Comparison of ENCODE assay signal across 28 cellular contexts in the genomic region with DNA sequence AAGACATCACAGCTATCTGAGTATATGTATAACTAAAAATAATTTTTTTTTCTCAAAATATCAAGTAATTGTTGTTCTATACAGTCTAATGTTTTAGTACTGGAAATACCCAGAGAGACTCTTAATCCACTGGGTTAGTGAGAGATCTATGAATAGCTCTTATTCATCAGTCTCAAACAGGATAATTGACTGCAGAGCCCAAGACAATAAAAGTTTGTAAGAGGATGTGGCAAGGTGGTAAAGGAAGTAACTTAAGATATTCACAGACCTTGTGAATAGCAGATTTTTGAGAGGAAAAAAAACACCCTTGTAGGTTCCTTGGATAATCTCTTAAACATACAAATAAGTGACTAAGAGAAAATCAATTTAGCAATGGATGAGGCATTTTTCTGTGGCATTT.
A peak's percentile ranks its signal among the peaks of the same experiment; 100 is the strongest.
DNase-seq lines count a peak whose midpoint lies in the region; ATAC-seq and TF ChIP-seq lines count a peak whose summit lies in the region.
"Had no signal": no experiment of that assay in that cellular context is flagged by ENCODE, and none has a peak within 500 bp of the region (broad histone marks: within the 10 kb centered on the region; RNA-seq: fewer than 3 reads in every experiment).

No MANE protein-coding gene starts in this region.

- H4K20me1 ChIP-seq in GM23338 (replicated peaks; ENCODE audit: insufficient read depth), result no peaks in the 10 kb centered on the region
- H4K20me1 ChIP-seq in neural progenitor cell (ENCODE audit: low read depth), result no peaks in the 10 kb centered on the region

- POLR2A ChIA-PET in WTC11 (lab: Charles Lee), result no interaction called here

- TF ChIP-seq CTCF in GM23338 (conservative IDR thresholded peaks at IDR 0.05; ENCODE audit: low read depth in 2 of 2) (no peak), WTC11 (IDR thresholded peaks at IDR 0.05) (no peak), neural progenitor cell (IDR thresholded peaks at IDR 0.05) (no peak)

- no peak overlapping the region for H2BK120ac ChIP-seq in trophoblast cell (ENCODE audit: insufficient read depth, low read length, poor library complexity)

- H3K9ac ChIP-seq in neural progenitor cell, result no peak overlapping the region
- H3K9ac ChIP-seq in trophoblast cell (ENCODE audit: low read length), result no peak overlapping the region

- H3F3A ChIP-seq in GM23338 (replicated peaks; ENCODE audit: low read depth), result no peaks in the 10 kb centered on the region
- H3F3A ChIP-seq in neural progenitor cell (ENCODE audit: low read depth), result no peaks in the 10 kb centered on the region

- no peak overlapping the region for H3K14ac ChIP-seq in trophoblast cell (ENCODE audit: low read length)

- no peaks in the 10 kb centered on the region for H3K36me3 Mint-ChIP-seq in GM23338 (ENCODE audit: low read depth)
- no peaks in the 10 kb centered on the region for H3K36me3 Mint-ChIP-seq in WTC11
- no peaks in the 10 kb centered on the region for H3K36me3 Mint-ChIP-seq in neural progenitor cell
- H3K36me3 Mint-ChIP-seq: activated CD8-positive, alpha-beta memory T cell treated with anti-CD3 and anti-CD28 coated beads, Interleukin-2, amount 10 ng/mL, durations not matched to agents 7 days and 5 days; immature natural killer cell; natural killer cell had no signal

- no peak overlapping the region for H3K4ac ChIP-seq in trophoblast cell (ENCODE audit: low read depth, low read length)

- no peak overlapping the region for H2BK5ac ChIP-seq in trophoblast cell (ENCODE audit: low read depth, low read length, poor library complexity)

- H3K23ac ChIP-seq in trophoblast cell (ENCODE audit: low read length), result no peak overlapping the region

- H2AFZ ChIP-seq in GM23338 (peak overlapping the region; percentile 15; the same call in 1 of the 2 replicates), neural progenitor cell (replicated peaks) (no peak overlapping the region), trophoblast cell (ENCODE audit: insufficient read depth, low read length, poor library complexity) (no peak overlapping the region)

- H3K79me2 ChIP-seq in GM23338 (replicated peaks; ENCODE audit: insufficient read depth) (no peaks in the 10 kb centered on the region), neural progenitor cell (ENCODE audit: low read depth) (no peaks in the 10 kb centered on the region), trophoblast cell (ENCODE audit: control insufficient read depth, insufficient read depth, low read length, poor library complexity) (no peaks in the 10 kb centered on the region)

- CTCF ChIA-PET in WTC11 (lab: Charles Lee), result interaction anchor here (1.0 to 1.4 kb wide), 3 partner anchors 9 to 79 kb away, joined by 3 to 7 read pairs (median 3); no protein-coding TSS in a partner anchor

- H3K36me3 ChIP-seq in GM23338 (ENCODE audit: insufficient read depth) (no peaks in the 10 kb centered on the region), neural progenitor cell (no peaks in the 10 kb centered on the region), trophoblast cell (ENCODE audit: control insufficient read depth in 1 of 2, insufficient read depth in 2 of 2, low read length in 2 of 2) (no peaks in the 10 kb centered on the region)
- H3K36me3 ChIP-seq: adrenal gland, sigmoid colon, tibial artery had no signal

- H3K4me3 ChIP-seq in GM23338 (no peak overlapping the region), neural progenitor cell (no peak overlapping the region), trophoblast cell (ENCODE audit: low read depth, low read length) (no peak overlapping the region)
- H3K4me3 ChIP-seq: adrenal gland, body of pancreas, lung, sigmoid colon, tibial artery had no signal

- H3K9me2 ChIP-seq in GM23338 (ENCODE audit: insufficient read depth), result no peaks in the 10 kb centered on the region

- H3K27ac Mint-ChIP-seq in GM23338 (peak overlapping the region; percentile 77), WTC11 (no peak overlapping the region), neural progenitor cell (no peak overlapping the region)
- H3K27ac Mint-ChIP-seq: activated B cell treated with CpG ODN at 0.5 μM for 24 hours; activated CD8-positive, alpha-beta memory T cell treated with anti-CD3 and anti-CD28 coated beads, Interleukin-2, amount 10 ng/mL, durations not matched to agents 7 days and 5 days; immature natural killer cell; natural killer cell had no signal

- H3K27me3 ChIP-seq in GM23338 (ENCODE audit: insufficient read depth) (no peaks in the 10 kb centered on the region), neural progenitor cell (no peaks in the 10 kb centered on the region), trophoblast cell (ENCODE audit: insufficient read depth, low read length) (no peaks in the 10 kb centered on the region)
- H3K27me3 ChIP-seq: body of pancreas had no signal

- no peak overlapping the region for H4K12ac ChIP-seq in trophoblast cell (ENCODE audit: low read depth, low read length)

- H2AK5ac ChIP-seq in trophoblast cell (ENCODE audit: low read length), result no peak overlapping the region

- H3K9me3 ChIP-seq in neural progenitor cell (ENCODE audit: low read depth), result no peaks in the 10 kb centered on the region
- no peaks in the 10 kb centered on the region for H3K9me3 ChIP-seq in trophoblast cell (ENCODE audit: insufficient read depth, low read depth, low read length)
- H3K9me3 ChIP-seq: body of pancreas, Caco-2, sigmoid colon, tibial artery had no signal

- H3K9me3 Mint-ChIP-seq in GM23338 (no peaks in the 10 kb centered on the region), WTC11 (no peaks in the 10 kb centered on the region), neural progenitor cell (no peaks in the 10 kb centered on the region)
- H3K9me3 Mint-ChIP-seq: activated B cell treated with CpG ODN at 0.5 μM for 24 hours had no signal

- DNase-seq in GM23338 (ENCODE audit: low spot score) (peak; percentile 11), NCI-H82 (lab: John Stamatoyannopoulos, UW) (peak; percentile 30), WTC11 (ENCODE audit: low spot score) (no peak), neural progenitor cell (ENCODE audit: low spot score) (peak; percentile 12), SW 1271 (lab: John Stamatoyannopoulos, UW) (no peak), trophoblast cell (no peak)
- DNase-seq: activated B cell treated with CpG ODN at 0.5 μM for 24 hours; activated CD8-positive, alpha-beta memory T cell treated with anti-CD3 and anti-CD28 coated beads, Interleukin-2, amount 10 ng/mL, durations not matched to agents 7 days and 5 days; activated naive CD4-positive, alpha-beta T cell treated with Interleukin-2 at 50 U/mL for 16 hours; adrenal gland; body of pancreas; Caco-2; cerebellar nuclear complex; GDM1; GOT3; immature natural killer cell; left cardiac atrium; natural killer cell; NCI-H2029; NCI-H2227 treated with DMSO at 0.1 percent for 48 hours; NCI-H526; sigmoid colon; stimulated activated CD4-positive, alpha-beta T cell treated with anti-CD3 and anti-CD28 coated beads, Interleukin-4, amount 100 ng/mL, for 1 hour; T1000; tibial artery had no signal

- no peaks in the 10 kb centered on the region for H3K79me1 ChIP-seq in trophoblast cell (ENCODE audit: low read length)

- no peak overlapping the region for H2BK12ac ChIP-seq in trophoblast cell (ENCODE audit: low read length)

- H3K4me3 Mint-ChIP-seq in GM23338 (no peak overlapping the region), WTC11 (no peak overlapping the region), neural progenitor cell (no peak overlapping the region)
- H3K4me3 Mint-ChIP-seq: activated B cell treated with CpG ODN at 0.5 μM for 24 hours; activated CD8-positive, alpha-beta memory T cell treated with anti-CD3 and anti-CD28 coated beads, Interleukin-2, amount 10 ng/mL, durations not matched to agents 7 days and 5 days; immature natural killer cell; natural killer cell had no signal

- ATAC-seq in GM23338 (no peak), WTC11 (peak; percentile 32; the same call in 1 of the 2 replicates), HG03135 (IDR thresholded peaks at IDR 0.05; ENCODE audit: unreplicated experiment) (no peak)
- ATAC-seq: activated CD8-positive, alpha-beta memory T cell treated with anti-CD3 and anti-CD28 coated beads, Interleukin-2, amount 10 ng/mL, durations not matched to agents 7 days and 5 days; body of pancreas; left cardiac atrium; natural killer cell had no signal

- H3K4me1 Mint-ChIP-seq in GM23338 (peaks cover 14% of the 10 kb centered on the region), WTC11 (peaks cover 14% of the 10 kb centered on the region), neural progenitor cell (no peaks in the 10 kb centered on the region)
- H3K4me1 Mint-ChIP-seq: immature natural killer cell, natural killer cell had no signal

- H3K27ac ChIP-seq in GM23338 (ENCODE audit: low read depth), result no peak overlapping the region
- no peak overlapping the region for H3K27ac ChIP-seq in neural progenitor cell
- H3K27ac ChIP-seq in trophoblast cell (ENCODE audit: low read depth, low read length), result no peak overlapping the region
- H3K27ac ChIP-seq: adrenal gland, body of pancreas, C4-2B, sigmoid colon, tibial artery had no signal

- no peak overlapping the region for H3K18ac ChIP-seq in trophoblast cell (ENCODE audit: low read length)

- no peak overlapping the region for H4K91ac ChIP-seq in trophoblast cell (ENCODE audit: low read depth, low read length)

- peak overlapping the region; percentile 9; the same call in 1 of the 2 replicates for H3K4me2 ChIP-seq in GM23338
- no peak overlapping the region for H3K4me2 ChIP-seq in neural progenitor cell
- H3K4me2 ChIP-seq in trophoblast cell (ENCODE audit: low read length), result no peak overlapping the region

- no peaks in the 10 kb centered on the region for H3K27me3 Mint-ChIP-seq in GM23338 (ENCODE audit: insufficient read depth, low read depth, poor library complexity)
- H3K27me3 Mint-ChIP-seq in WTC11 (ENCODE audit: low read depth), result no peaks in the 10 kb centered on the region
- no peaks in the 10 kb centered on the region for H3K27me3 Mint-ChIP-seq in neural progenitor cell (ENCODE audit: insufficient read depth, low read depth)

- H4K8ac ChIP-seq in trophoblast cell (ENCODE audit: low read depth, low read length), result no peak overlapping the region

- H3K4me1 ChIP-seq in GM23338 (ENCODE audit: insufficient read depth) (peaks cover 10% of the 10 kb centered on the region; the same call in 1 of the 2 replicates), neural progenitor cell (peaks cover 12% of the 10 kb centered on the region), trophoblast cell (ENCODE audit: control insufficient read depth in 1 of 2, insufficient read depth in 2 of 2, low read length in 2 of 2) (no peaks in the 10 kb centered on the region)
- H3K4me1 ChIP-seq: adrenal gland, body of pancreas, Caco-2, sigmoid colon, tibial artery had no signal

TF ChIP-seq in GM23338, 12 proteins besides CTCF, POLR2A, EP300 and RAD21 (continues in another document):
- no peak for TF ChIP-seq POLR2AphosphoS5 (IDR thresholded peaks at IDR 0.05; ENCODE audit: low read depth)

Comparison
In these comparisons a context has a peak if more than half of its experiments do, and no peak if none do; other contexts are left out.
1. DNase-seq: peak in GM23338 (single experiment), NCI-H82 (single experiment) and neural progenitor cell (single experiment); none in WTC11 (single experiment), SW 1271 (0 of 2) and trophoblast cell (0 of 2).